ENCODE assay signal across 13 cellular contexts in the genomic region with DNA sequence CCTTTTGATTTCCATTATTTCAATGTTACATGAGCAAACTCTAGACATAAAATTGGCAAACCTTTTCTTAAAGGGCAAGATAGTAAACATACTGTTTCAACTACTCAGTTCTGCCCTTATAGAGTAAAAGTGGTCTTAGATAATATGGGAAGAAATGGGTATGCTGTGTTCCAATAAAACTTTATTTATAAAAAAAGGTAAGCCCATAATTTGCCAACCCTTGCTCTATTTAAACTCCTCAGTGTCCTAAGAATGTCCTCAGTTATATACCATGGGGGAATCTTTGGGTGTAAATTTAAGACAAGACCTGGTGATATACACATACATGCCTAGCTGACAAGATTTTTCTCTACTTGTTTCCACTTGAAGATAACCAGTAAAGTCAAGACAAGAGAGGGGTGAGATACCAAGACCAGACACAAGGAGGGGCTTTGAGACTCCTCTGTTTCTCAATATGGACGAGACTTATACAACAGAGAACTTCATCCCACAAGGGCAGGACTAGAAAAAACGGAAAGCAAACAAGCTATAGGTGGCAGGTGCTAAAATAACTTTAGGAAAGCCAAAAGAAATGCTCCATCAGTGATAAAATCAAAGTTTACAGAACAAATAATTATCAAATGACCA. TPM values are rescaled to one million over a fixed set of nuclear protein-coding genes. Genes with fewer than 3 reads are reported as not detected.
DNase-seq lines count a peak whose midpoint lies in the region; ATAC-seq and TF ChIP-seq lines count a peak whose summit lies in the region.
"Had no signal": no experiment of that assay in that cellular context is flagged by ENCODE, and none has a peak within 500 bp of the region (broad histone marks: within the 10 kb centered on the region; RNA-seq: fewer than 3 reads in every experiment).

No MANE protein-coding gene starts in this region.

- no peak overlapping the region for H3K27ac Mint-ChIP-seq in stimulated activated naive CD8-positive, alpha-beta T cell treated with anti-CD3 and anti-CD28 coated beads, Interleukin-15, amount 100 ng/mL, for 72 hours
- no peak overlapping the region for H3K27ac Mint-ChIP-seq in endodermal cell
- H3K27ac Mint-ChIP-seq: activated naive CD4-positive, alpha-beta T cell treated with anti-CD3 and anti-CD28 coated beads, Interleukin-2, amount 50 U/mL, for 24 hours; stimulated activated naive B cell treated with anti-CD40 and anti-IgM and Interleukin-4, amounts not matched to agents 10 μg/mL and 1 μg/mL and 100 μg/mL, for 72 hours; T-helper 17 cell had no signal

- peaks cover 55% of the 10 kb centered on the region for H3K4me1 Mint-ChIP-seq in stimulated activated naive CD8-positive, alpha-beta T cell treated with anti-CD3 and anti-CD28 coated beads, Interleukin-15, amount 100 ng/mL, for 72 hours
- peaks cover 9% of the 10 kb centered on the region for H3K4me1 Mint-ChIP-seq in endodermal cell

- H3K4me1 ChIP-seq in endodermal cell (ENCODE audit: control insufficient read depth, insufficient read depth, low read length) = no peaks in the 10 kb centered on the region

- no peak overlapping the region for H3K4me3 Mint-ChIP-seq in stimulated activated naive CD8-positive, alpha-beta T cell treated with anti-CD3 and anti-CD28 coated beads, Interleukin-15, amount 100 ng/mL, for 72 hours
- H3K4me3 Mint-ChIP-seq in endodermal cell = no peak overlapping the region
- H3K4me3 Mint-ChIP-seq: activated naive CD4-positive, alpha-beta T cell treated with anti-CD3 and anti-CD28 coated beads, Interleukin-2, amount 50 U/mL, for 24 hours; stimulated activated naive B cell treated with anti-CD40 and anti-IgM and Interleukin-4, amounts not matched to agents 10 μg/mL and 1 μg/mL and 100 μg/mL, for 72 hours; T-helper 17 cell had no signal

- no peaks in the 10 kb centered on the region for H3K9me3 ChIP-seq in endodermal cell (ENCODE audit: control insufficient read depth, low read length)

- TF ChIP-seq CTCF in NB4 (IDR thresholded peaks at IDR 0.05; ENCODE audit: low read depth, low read length) = peak; percentile 29
- TF ChIP-seq CTCF in endodermal cell (conservative IDR thresholded peaks at IDR 0.05) = peak; percentile 75

- H3K4me3 ChIP-seq in NB4 (ENCODE audit: low read depth, low read length) (no peak overlapping the region), endodermal cell (ENCODE audit: low read length) (no peak overlapping the region)

- peaks cover 22% of the 10 kb centered on the region for H3K36me3 Mint-ChIP-seq in endodermal cell (ENCODE audit: low read depth)

- H3K27ac ChIP-seq in endodermal cell (ENCODE audit: low read depth, low read length) = no peak overlapping the region

- no peaks in the 10 kb centered on the region for H3K27me3 ChIP-seq in endodermal cell (ENCODE audit: control insufficient read depth, insufficient read depth, low read length, poor library complexity, severe bottlenecking)

- no peak overlapping the region for H3K9ac ChIP-seq in endodermal cell (ENCODE audit: extremely low read depth, low read length, poor library complexity, severe bottlenecking)

- no peaks in the 10 kb centered on the region for H3K27me3 Mint-ChIP-seq in stimulated activated naive CD8-positive, alpha-beta T cell treated with anti-CD3 and anti-CD28 coated beads, Interleukin-15, amount 100 ng/mL, for 72 hours
- H3K27me3 Mint-ChIP-seq in endodermal cell (ENCODE audit: insufficient read depth) = no peaks in the 10 kb centered on the region
- H3K27me3 Mint-ChIP-seq: activated naive CD4-positive, alpha-beta T cell treated with anti-CD3 and anti-CD28 coated beads, Interleukin-2, amount 50 U/mL, for 24 hours; IgD-negative memory B cell; stimulated activated naive B cell treated with anti-CD40 and anti-IgM and Interleukin-4, amounts not matched to agents 10 μg/mL and 1 μg/mL and 100 μg/mL, for 72 hours; T-helper 17 cell had no signal

- ATAC-seq in stimulated activated naive CD8-positive, alpha-beta T cell treated with anti-CD3 and anti-CD28 coated beads, Interleukin-15, Interleukin-2, amounts not matched to agents 100 U/mL and 50 U/mL, for 24 hours = peak; percentile 32
- no peak for ATAC-seq in stimulated activated naive CD8-positive, alpha-beta T cell treated with anti-CD3 and anti-CD28 coated beads, Interleukin-15, amount 100 ng/mL, for 72 hours
- ATAC-seq: T-helper 17 cell had no signal

- peaks cover 13% of the 10 kb centered on the region for H3K36me3 ChIP-seq in endodermal cell (ENCODE audit: control insufficient read depth, insufficient read depth, low read length)

- H3K9me3 Mint-ChIP-seq in stimulated activated naive CD8-positive, alpha-beta T cell treated with anti-CD3 and anti-CD28 coated beads, Interleukin-15, amount 100 ng/mL, for 72 hours = no peaks in the 10 kb centered on the region
- peaks cover 5% of the 10 kb centered on the region for H3K9me3 Mint-ChIP-seq in endodermal cell
- H3K9me3 Mint-ChIP-seq: activated naive CD4-positive, alpha-beta T cell treated with anti-CD3 and anti-CD28 coated beads, Interleukin-2, amount 50 U/mL, for 24 hours; IgD-negative memory B cell; stimulated activated naive B cell treated with anti-CD40 and anti-IgM and Interleukin-4, amounts not matched to agents 10 μg/mL and 1 μg/mL and 100 μg/mL, for 72 hours had no signal

- no peak for DNase-seq in stimulated activated naive CD8-positive, alpha-beta T cell treated with anti-CD3 and anti-CD28 coated beads, Interleukin-15, Interleukin-2, amounts not matched to agents 100 U/mL and 50 U/mL, for 24 hours
- no peak for DNase-seq in stimulated activated naive CD8-positive, alpha-beta T cell treated with anti-CD3 and anti-CD28 coated beads, Interleukin-15, amount 100 ng/mL, for 72 hours
- DNase-seq in NB4 (ENCODE audit: low read depth) (peak; percentile 62), endodermal cell (peak; percentile 70), DMS153 treated with DMSO at 0.1 percent for 48 hours (lab: John Stamatoyannopoulos, UW; ENCODE audit: unreplicated experiment) (no peak), NCI-H226 (no peak)
- DNase-seq in effector CD4-positive, alpha-beta T cell = no peak
- no peak for DNase-seq in activated T-cell treated with anti-CD3 and anti-CD28 coated beads, Interleukin-2, amount 50 U/mL, for 48 hours
- DNase-seq: hippocampal formation; stimulated activated naive B cell treated with anti-CD40 and anti-IgM and Interleukin-4, amounts not matched to agents 10 μg/mL and 1 μg/mL and 100 μg/mL, for 72 hours; T-helper 17 cell had no signal

- no peak for TF ChIP-seq POLR2A in NB4 (IDR thresholded peaks at IDR 0.05; ENCODE audit: extremely low read depth, insufficient read length)

- 60% methylated on average over 2 of the region's 2 CpGs; no CpG with 5 or more reads in 1 of the 2 experiments for WGBS in endodermal cell (ENCODE audit: insufficient coverage in 1 of 2, insufficient read length in 1 of 2), 2 experiments

RNA-seq across cellular contexts. Expression of a gene that starts 10.5 kb away (rescaled TPM):
- total RNA-seq in endodermal cell = 10 to 100 TPM; 79.2 TPM
- 98.8 TPM for polyA plus RNA-seq in endodermal cell (2013, experiment 1 of 2)
- 105 TPM for polyA plus RNA-seq in endodermal cell (2013, experiment 2 of 2)

RNA-seq across cellular contexts. Expression of a gene that starts 44.5 kb away (rescaled TPM):
- total RNA-seq in endodermal cell = 10 to 100 TPM; 10.5 to 11.1 TPM
- polyA plus RNA-seq in endodermal cell (2013, experiment 1 of 2) = 4.3 TPM
- polyA plus RNA-seq in endodermal cell (2013, experiment 2 of 2) = 5.6 TPM

Comparison
In these comparisons a context has a peak if more than half of its experiments do, and no peak if none do; other contexts are left out.
1. DNase-seq: peak in NB4 (single experiment) and endodermal cell (single experiment); none in stimulated activated naive CD8-positive, alpha-beta T cell treated with anti-CD3 and anti-CD28 coated beads, Interleukin-15, Interleukin-2, amounts not matched to agents 100 U/mL and 50 U/mL, for 24 hours (single experiment), stimulated activated naive CD8-positive, alpha-beta T cell treated with anti-CD3 and anti-CD28 coated beads, Interleukin-15, amount 100 ng/mL, for 72 hours (0 of 2), effector CD4-positive, alpha-beta T cell (single experiment), DMS153 treated with DMSO at 0.1 percent for 48 hours (single experiment), NCI-H226 (single experiment) and activated T-cell treated with anti-CD3 and anti-CD28 coated beads, Interleukin-2, amount 50 U/mL, for 48 hours (0 of 2).